ENCODE assay signal across 8 cellular contexts in genomic region chr14:104820669-104821228, GRCh38. TPM values are rescaled to one million over a fixed set of nuclear protein-coding genes. Genes with fewer than 3 reads are reported as not detected.
A peak's percentile ranks its signal among the peaks of the same experiment; 100 is the strongest.
DNase-seq lines count a peak whose midpoint lies in the region; ATAC-seq lines count a peak whose summit lies in the region.

No MANE protein-coding gene starts in this region.

- no peak for ATAC-seq in activated naive CD8-positive, alpha-beta T cell treated with anti-CD3 and anti-CD28 coated beads, Interleukin-2, amount 10 ng/mL, durations not matched to agents 7 days and 5 days (ENCODE audit: low read depth)
- no peak for ATAC-seq in activated naive CD8-positive, alpha-beta T cell treated with anti-CD3 and anti-CD28 coated beads, Interleukin-2, amount 50 U/mL, for 24 hours
- peak; percentile 57 for ATAC-seq in left lobe of liver
- ATAC-seq in HG02840 (IDR thresholded peaks at IDR 0.05; ENCODE audit: low FRiP score, unreplicated experiment) = no peak

- peaks cover 9% of the 10 kb centered on the region for H3K4me1 Mint-ChIP-seq in activated naive CD8-positive, alpha-beta T cell treated with anti-CD3 and anti-CD28 coated beads, Interleukin-2, amount 10 ng/mL, durations not matched to agents 7 days and 5 days
- H3K4me1 Mint-ChIP-seq in activated naive CD8-positive, alpha-beta T cell treated with anti-CD3 and anti-CD28 coated beads, Interleukin-2, amount 50 U/mL, for 24 hours = peaks cover 15% of the 10 kb centered on the region

- peaks cover 6% of the 10 kb centered on the region for H3K9me3 Mint-ChIP-seq in activated naive CD8-positive, alpha-beta T cell treated with anti-CD3 and anti-CD28 coated beads, Interleukin-2, amount 10 ng/mL, durations not matched to agents 7 days and 5 days
- peaks cover 8% of the 10 kb centered on the region for H3K9me3 Mint-ChIP-seq in activated naive CD8-positive, alpha-beta T cell treated with anti-CD3 and anti-CD28 coated beads, Interleukin-2, amount 50 U/mL, for 24 hours

- peak; percentile 21 for DNase-seq in activated naive CD8-positive, alpha-beta T cell treated with anti-CD3 and anti-CD28 coated beads, Interleukin-2, amount 10 ng/mL, durations not matched to agents 7 days and 5 days
- DNase-seq in activated naive CD8-positive, alpha-beta T cell treated with anti-CD3 and anti-CD28 coated beads, Interleukin-2, amount 50 U/mL, for 24 hours = no peak
- DNase-seq in cerebellar cortex (ENCODE audit: low spot score) = peak; percentile 56
- no peak for DNase-seq in left lobe of liver (ENCODE audit: low spot score)
- peak; percentile 66 for DNase-seq in ureter (ENCODE audit: low spot score)
- no peak for DNase-seq in SKM-1 treated with dmso at 0.1 percent for 144 hours (lab: John Stamatoyannopoulos, UW; ENCODE audit: unreplicated experiment)
- DNase-seq in activated CD4-positive, CD25-positive, alpha-beta regulatory T cell treated with anti-CD3 and anti-CD28 coated beads, Interleukin-2, amount 50 U/mL, for 72 hours = no peak

- peaks cover 15% of the 10 kb centered on the region for H3K27me3 Mint-ChIP-seq in activated naive CD8-positive, alpha-beta T cell treated with anti-CD3 and anti-CD28 coated beads, Interleukin-2, amount 10 ng/mL, durations not matched to agents 7 days and 5 days
- H3K27me3 Mint-ChIP-seq in activated naive CD8-positive, alpha-beta T cell treated with anti-CD3 and anti-CD28 coated beads, Interleukin-2, amount 50 U/mL, for 24 hours = peaks cover 15% of the 10 kb centered on the region

- H3K27ac Mint-ChIP-seq in activated naive CD8-positive, alpha-beta T cell treated with anti-CD3 and anti-CD28 coated beads, Interleukin-2, amount 10 ng/mL, durations not matched to agents 7 days and 5 days = no peak overlapping the region
- no peak overlapping the region for H3K27ac Mint-ChIP-seq in activated naive CD8-positive, alpha-beta T cell treated with anti-CD3 and anti-CD28 coated beads, Interleukin-2, amount 50 U/mL, for 24 hours

- POLR2A ChIA-PET in activated naive CD8-positive, alpha-beta T cell treated with anti-CD3 and anti-CD28 coated beads, Interleukin-2, amount 10 ng/mL, durations not matched to agents 7 days and 5 days (lab: Charles Lee) = no interaction called here

- H3K36me3 Mint-ChIP-seq in activated naive CD8-positive, alpha-beta T cell treated with anti-CD3 and anti-CD28 coated beads, Interleukin-2, amount 10 ng/mL, durations not matched to agents 7 days and 5 days = no peaks in the 10 kb centered on the region
- H3K36me3 Mint-ChIP-seq in activated naive CD8-positive, alpha-beta T cell treated with anti-CD3 and anti-CD28 coated beads, Interleukin-2, amount 50 U/mL, for 24 hours (ENCODE audit: low read depth) = peaks cover 2% of the 10 kb centered on the region

- H3K4me3 Mint-ChIP-seq in activated naive CD8-positive, alpha-beta T cell treated with anti-CD3 and anti-CD28 coated beads, Interleukin-2, amount 10 ng/mL, durations not matched to agents 7 days and 5 days = no peak overlapping the region
- H3K4me3 Mint-ChIP-seq in activated naive CD8-positive, alpha-beta T cell treated with anti-CD3 and anti-CD28 coated beads, Interleukin-2, amount 50 U/mL, for 24 hours = no peak overlapping the region

RNA-seq across cellular contexts. Expression of gene ZBTB42, which starts 19.8 kb away (rescaled TPM):
- 1 to 10 TPM; 6.7 to 6.9 TPM for total RNA-seq in activated naive CD8-positive, alpha-beta T cell treated with anti-CD3 and anti-CD28 coated beads, Interleukin-2, amount 10 ng/mL, durations not matched to agents 7 days and 5 days
- total RNA-seq in left lobe of liver = 4.9 TPM
- 9.4 TPM for total RNA-seq in ureter

RNA-seq across cellular contexts. Expression of gene AKT1, which starts 25.2 kb away (rescaled TPM):
- total RNA-seq in activated naive CD8-positive, alpha-beta T cell treated with anti-CD3 and anti-CD28 coated beads, Interleukin-2, amount 10 ng/mL, durations not matched to agents 7 days and 5 days = 100 to 1,000 TPM; 178 to 181 TPM
- total RNA-seq in left lobe of liver = 90.1 TPM
- total RNA-seq in ureter = 116 TPM

RNA-seq across cellular contexts. Expression of gene CEP170B, which starts 44.3 kb away (rescaled TPM):
- total RNA-seq in activated naive CD8-positive, alpha-beta T cell treated with anti-CD3 and anti-CD28 coated beads, Interleukin-2, amount 10 ng/mL, durations not matched to agents 7 days and 5 days = 1 to 10 TPM; 5.7 to 6.3 TPM
- 22.9 TPM for total RNA-seq in left lobe of liver
- total RNA-seq in ureter = 42.2 TPM

Comparison
In these comparisons a context has a peak if more than half of its experiments do, and no peak if none do; other contexts are left out.
1. DNase-seq: peak in activated naive CD8-positive, alpha-beta T cell treated with anti-CD3 and anti-CD28 coated beads, Interleukin-2, amount 10 ng/mL, durations not matched to agents 7 days and 5 days (single experiment), cerebellar cortex (single experiment) and ureter (single experiment); none in activated naive CD8-positive, alpha-beta T cell treated with anti-CD3 and anti-CD28 coated beads, Interleukin-2, amount 50 U/mL, for 24 hours (single experiment), left lobe of liver (single experiment), SKM-1 treated with dmso at 0.1 percent for 144 hours (single experiment) and activated CD4-positive, CD25-positive, alpha-beta regulatory T cell treated with anti-CD3 and anti-CD28 coated beads, Interleukin-2, amount 50 U/mL, for 72 hours (single experiment).